ENCODE assay signal across 8 cellular contexts in the genomic region with DNA sequence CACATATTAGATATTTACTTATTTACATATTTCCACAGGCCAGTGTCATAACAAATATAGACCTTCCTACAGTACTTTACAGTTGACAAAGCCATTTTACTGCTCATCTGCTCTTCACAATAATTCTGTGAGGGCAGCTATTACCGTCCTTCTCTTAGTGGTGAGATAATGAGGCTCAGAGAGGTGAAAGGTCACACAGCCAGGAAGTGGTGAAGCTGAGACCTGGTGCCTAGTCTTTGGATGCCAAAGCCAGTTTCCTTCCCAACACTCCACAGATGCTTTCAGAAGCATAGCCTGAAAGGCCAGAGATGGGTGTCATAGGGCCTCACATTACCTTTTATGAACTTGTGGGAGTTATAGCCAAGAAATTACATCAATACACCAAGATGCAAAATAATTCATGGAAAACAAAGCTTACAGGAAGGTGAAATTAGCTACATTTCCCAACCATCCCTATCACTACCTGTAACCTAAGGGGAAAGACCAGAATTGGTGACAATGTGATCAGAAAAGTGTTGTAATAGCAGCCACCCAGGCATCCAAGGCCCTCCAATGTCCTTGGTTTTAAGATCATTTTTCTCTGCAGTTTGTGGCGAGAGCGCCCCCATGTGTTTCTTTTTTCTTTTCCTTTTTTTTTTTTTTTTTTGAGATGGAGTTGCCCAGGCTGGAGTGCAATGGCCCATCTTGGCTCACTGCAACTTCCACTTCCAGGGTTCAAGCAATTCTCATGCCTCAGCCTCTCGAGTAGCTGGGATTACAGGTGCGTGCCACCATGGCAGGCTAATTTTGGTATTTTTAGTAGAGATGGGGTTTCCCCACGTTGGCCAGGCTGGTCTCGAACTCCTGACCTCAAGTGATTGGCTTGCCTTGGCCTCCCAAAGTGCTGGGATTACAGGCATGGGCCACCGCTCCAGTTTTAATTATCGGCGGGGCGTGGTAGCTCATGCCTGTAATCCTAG. TPM values are rescaled to one million over a fixed set of nuclear protein-coding genes. Genes with fewer than 3 reads are reported as not detected.
DNase-seq lines count a peak whose midpoint lies in the region; ATAC-seq and TF ChIP-seq lines count a peak whose summit lies in the region.

No MANE protein-coding gene starts in this region.

- in situ Hi-C loops in GM23248 (cut with MboI), result no loop called here
- in situ Hi-C loops in SK-MEL-5 (cut with HindIII; ENCODE audit: low pct_unique_long_range_greater_than_20kb, low sequenced_read_pairs), result no loop called here

- peak; percentile 29 for TF ChIP-seq CTCF in CD8-positive, alpha-beta T cell (IDR thresholded peaks at IDR 0.05)
- TF ChIP-seq CTCF in foreskin keratinocyte (conservative IDR thresholded peaks at IDR 0.05), result peak; percentile 59

- intact Hi-C loops in CD8-positive, alpha-beta T cell (cut with DNase I, micrococcal nuclease), result loop anchor here (1.0 to 10.0 kb wide), 2 partner anchors 121 to 450 kb away; a partner anchor contains a TSS

- H3K36me3 ChIP-seq in CD8-positive, alpha-beta T cell (ENCODE audit: insufficient read depth, low read length), result no peaks in the 10 kb centered on the region
- H3K36me3 ChIP-seq in GM23248 (ENCODE audit: low read depth), result no peaks in the 10 kb centered on the region

- H3K79me2 ChIP-seq in GM23248 (ENCODE audit: insufficient read depth), result no peaks in the 10 kb centered on the region

- POLR2A ChIA-PET in CD8-positive, alpha-beta T cell (lab: Charles Lee), result interaction anchor here (0.6 to 0.7 kb wide), 2 partner anchors 27 to 224 kb away, joined by 3 read pairs; a partner anchor contains a TSS

- no peak overlapping the region for H2AFZ ChIP-seq in GM23248

- H3K4me1 ChIP-seq in CD8-positive, alpha-beta T cell (ENCODE audit: insufficient read depth, low read length), result no peaks in the 10 kb centered on the region
- H3K4me1 ChIP-seq in GM23248 (ENCODE audit: insufficient read depth), result no peaks in the 10 kb centered on the region
- H3K4me1 ChIP-seq in foreskin keratinocyte, result peaks cover 9% of the 10 kb centered on the region

- no peak overlapping the region for H3K4me3 Mint-ChIP-seq in CD8-positive, alpha-beta T cell
- no peak overlapping the region for H3K4me3 Mint-ChIP-seq in effector memory CD8-positive, alpha-beta T cell

- H3K4me2 ChIP-seq in GM23248 (ENCODE audit: unreplicated experiment), result no peak overlapping the region

- CTCF ChIA-PET in CD8-positive, alpha-beta T cell (lab: Charles Lee), result interaction anchor here (0.6 to 2.1 kb wide), 7 partner anchors 9 to 376 kb away, joined by 3 to 9 read pairs (median 4); no protein-coding TSS in a partner anchor

- H3K27ac ChIP-seq in CD8-positive, alpha-beta T cell (ENCODE audit: low read depth, low read length), result no peak overlapping the region
- H3K27ac ChIP-seq in GM23248, result no peak overlapping the region
- H3K27ac ChIP-seq in foreskin keratinocyte, result no peak overlapping the region

- no peaks in the 10 kb centered on the region for H3K9me2 ChIP-seq in GM23248 (ENCODE audit: insufficient read depth)

- H3K9ac ChIP-seq in GM23248, result no peak overlapping the region

- H4K20me1 ChIP-seq in GM23248 (ENCODE audit: insufficient read depth), result no peaks in the 10 kb centered on the region

- H3K9me3 ChIP-seq in CD8-positive, alpha-beta T cell (ENCODE audit: low read length), result no peaks in the 10 kb centered on the region
- H3K9me3 ChIP-seq in GM23248 (ENCODE audit: low read depth), result no peaks in the 10 kb centered on the region

- peaks cover 6% of the 10 kb centered on the region for H3K4me1 Mint-ChIP-seq in CD8-positive, alpha-beta T cell (ENCODE audit: low read depth)
- H3K4me1 Mint-ChIP-seq in effector memory CD8-positive, alpha-beta T cell (ENCODE audit: low read depth in 2 of 2), result peaks cover 3 to 5% of the 10 kb centered on the region in 2 donors

- H3K27ac Mint-ChIP-seq in CD8-positive, alpha-beta T cell, result no peak overlapping the region
- no peak overlapping the region for H3K27ac Mint-ChIP-seq in effector memory CD8-positive, alpha-beta T cell

- no peak for DNase-seq in CD8-positive, alpha-beta T cell
- DNase-seq in GM23248, result peak; percentile 62
- peak; percentile 52 for DNase-seq in SK-MEL-5 (ENCODE audit: low read depth, low spot score)
- DNase-seq in foreskin keratinocyte, result peak in 1 of 2 donors; percentile 20
- no peak for DNase-seq in Ammon's horn (ENCODE audit: low spot score)
- no peak for DNase-seq in effector memory CD8-positive, alpha-beta T cell

- no peaks in the 10 kb centered on the region for H3K36me3 Mint-ChIP-seq in CD8-positive, alpha-beta T cell
- H3K36me3 Mint-ChIP-seq in effector memory CD8-positive, alpha-beta T cell (ENCODE audit: insufficient read depth), result no peaks in the 10 kb centered on the region

- H3K27me3 Mint-ChIP-seq in CD8-positive, alpha-beta T cell (ENCODE audit: low read depth), result no peaks in the 10 kb centered on the region
- H3K27me3 Mint-ChIP-seq in effector memory CD8-positive, alpha-beta T cell, result peaks cover 5 to 27% of the 10 kb centered on the region in 2 donors

- 33 to 37% methylated on average over 11 of the region's 11 CpGs for WGBS in GM23248 (ENCODE audit: low coverage in 1 of 2, low lambda C conversion rate in 2 of 2, missing lambda C conversion rate in 2 of 2), 2 experiments

- H3K9me3 Mint-ChIP-seq in CD8-positive, alpha-beta T cell, result no peaks in the 10 kb centered on the region
- no peaks in the 10 kb centered on the region for H3K9me3 Mint-ChIP-seq in effector memory CD8-positive, alpha-beta T cell

- H3F3A ChIP-seq in GM23248 (ENCODE audit: insufficient read depth), result no peaks in the 10 kb centered on the region

- H3K27me3 ChIP-seq in CD8-positive, alpha-beta T cell (ENCODE audit: insufficient read depth, low read length), result no peaks in the 10 kb centered on the region
- H3K27me3 ChIP-seq in GM23248 (replicated peaks; ENCODE audit: insufficient read depth), result no peaks in the 10 kb centered on the region
- no peaks in the 10 kb centered on the region for H3K27me3 ChIP-seq in foreskin keratinocyte

- ATAC-seq in CD8-positive, alpha-beta T cell, result no peak
- no peak for ATAC-seq in foreskin keratinocyte
- ATAC-seq in GM19455 (IDR thresholded peaks at IDR 0.05; ENCODE audit: unreplicated experiment), result no peak
- ATAC-seq in GM21526 (IDR thresholded peaks at IDR 0.05; ENCODE audit: low FRiP score, unreplicated experiment), result no peak
- ATAC-seq in effector memory CD8-positive, alpha-beta T cell (replicated peaks), result no peak

- no peak overlapping the region for H3K4me3 ChIP-seq in CD8-positive, alpha-beta T cell (ENCODE audit: low read depth, low read length)
- no peak overlapping the region for H3K4me3 ChIP-seq in GM23248

RNA-seq across cellular contexts. Expression of a gene that starts 26.5 kb away (rescaled TPM):
- total RNA-seq in CD8-positive, alpha-beta T cell, result 1,000 to 10,000 TPM; 2,153 to 2,178 TPM
- total RNA-seq in GM23248 (2014; rRNA removed; shearing (Covaris generic)), result 422 and 555 TPM in 2 replicates
- polyA plus RNA-seq in GM23248 (2016; fragmentation: Nextera tagmentation; extraction: Ambion mirVana), result 444 and 449 TPM in 2 replicates
- total RNA-seq in SK-MEL-5 (2014; rRNA removed; shearing (Covaris generic)), result 1,891 and 1,988 TPM in 2 replicates
- polyA plus RNA-seq in SK-MEL-5 (2015; cell fraction: cytosol; rRNA removed), result 1,156 and 1,453 TPM in 2 replicates
- polyA plus RNA-seq in SK-MEL-5 (2015; cell fraction: nucleus; rRNA removed), result 317 and 370 TPM in 2 replicates
- total RNA-seq in foreskin keratinocyte, result 1,719 and 1,767 TPM in 2 replicates
- 2,860 and 2,885 TPM in 2 replicates for polyA plus RNA-seq in foreskin keratinocyte

Comparison
In these comparisons a context has a peak if more than half of its experiments do, and no peak if none do; other contexts are left out.
1. DNase-seq: peak in GM23248 (single experiment) and SK-MEL-5 (single experiment); none in CD8-positive, alpha-beta T cell (0 of 7), Ammon's horn (single experiment) and effector memory CD8-positive, alpha-beta T cell (0 of 3).